ENCODE assay signal across 1 cellular context in the genomic region with DNA sequence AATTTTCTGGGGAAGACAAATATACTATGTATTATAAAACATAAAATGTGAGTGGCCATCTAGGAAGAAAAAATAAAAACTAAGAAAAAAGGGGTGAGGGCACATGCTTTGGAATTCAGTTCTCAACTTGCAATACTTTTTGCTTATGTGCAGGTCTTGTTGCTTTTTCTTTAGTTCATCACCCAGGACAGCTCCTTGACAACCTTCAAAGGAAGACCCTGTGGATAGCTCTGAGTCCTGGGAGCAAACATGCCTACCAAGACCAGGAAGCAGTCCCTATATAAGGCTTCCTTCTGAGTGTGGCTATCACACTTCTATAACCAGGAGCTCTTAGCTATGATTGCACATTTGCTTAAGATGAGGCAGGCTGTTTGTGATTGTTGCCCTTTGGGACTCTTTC.
TF ChIP-seq lines count a peak whose summit lies in the region.

No MANE protein-coding gene starts in this region.

TF ChIP-seq in SK-N-SH treated with all-trans-retinoic acid at 6 μM for 48 hours, 23 proteins besides CTCF, POLR2A, EP300 and RAD21 (continued from another document):
- TF ChIP-seq, protein P1, sequence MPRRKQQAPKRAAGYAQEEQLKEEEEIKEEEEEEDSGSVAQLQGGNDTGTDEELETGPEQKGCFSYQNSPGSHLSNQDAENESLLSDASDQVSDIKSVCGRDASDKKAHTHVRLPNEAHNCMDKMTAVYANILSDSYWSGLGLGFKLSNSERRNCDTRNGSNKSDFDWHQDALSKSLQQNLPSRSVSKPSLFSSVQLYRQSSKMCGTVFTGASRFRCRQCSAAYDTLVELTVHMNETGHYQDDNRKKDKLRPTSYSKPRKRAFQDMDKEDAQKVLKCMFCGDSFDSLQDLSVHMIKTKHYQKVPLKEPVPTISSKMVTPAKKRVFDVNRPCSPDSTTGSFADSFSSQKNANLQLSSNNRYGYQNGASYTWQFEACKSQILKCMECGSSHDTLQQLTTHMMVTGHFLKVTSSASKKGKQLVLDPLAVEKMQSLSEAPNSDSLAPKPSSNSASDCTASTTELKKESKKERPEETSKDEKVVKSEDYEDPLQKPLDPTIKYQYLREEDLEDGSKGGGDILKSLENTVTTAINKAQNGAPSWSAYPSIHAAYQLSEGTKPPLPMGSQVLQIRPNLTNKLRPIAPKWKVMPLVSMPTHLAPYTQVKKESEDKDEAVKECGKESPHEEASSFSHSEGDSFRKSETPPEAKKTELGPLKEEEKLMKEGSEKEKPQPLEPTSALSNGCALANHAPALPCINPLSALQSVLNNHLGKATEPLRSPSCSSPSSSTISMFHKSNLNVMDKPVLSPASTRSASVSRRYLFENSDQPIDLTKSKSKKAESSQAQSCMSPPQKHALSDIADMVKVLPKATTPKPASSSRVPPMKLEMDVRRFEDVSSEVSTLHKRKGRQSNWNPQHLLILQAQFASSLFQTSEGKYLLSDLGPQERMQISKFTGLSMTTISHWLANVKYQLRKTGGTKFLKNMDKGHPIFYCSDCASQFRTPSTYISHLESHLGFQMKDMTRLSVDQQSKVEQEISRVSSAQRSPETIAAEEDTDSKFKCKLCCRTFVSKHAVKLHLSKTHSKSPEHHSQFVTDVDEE (CRISPR knock-in tag; IDR thresholded peaks at IDR 0.05) = no peak
- TF ChIP-seq SNAI2 (CRISPR knock-in tag; IDR thresholded peaks at IDR 0.05) = no peak
TF ChIP-seq in SK-N-SH treated with all-trans-retinoic acid at 6 μM for 48 hours: peak in this region for 0.
